8 cellular contexts compared by ENCODE assay signal in genomic region chr1:153881764-153882163, GRCh38. TPM values are rescaled to one million over a fixed set of nuclear protein-coding genes. Genes with fewer than 3 reads are reported as not detected.
A peak's percentile ranks its signal among the peaks of the same experiment; 100 is the strongest.
DNase-seq lines count a peak whose midpoint lies in the region; ATAC-seq and TF ChIP-seq lines count a peak whose summit lies in the region.

No MANE protein-coding gene starts in this region.

- H3K4me1 ChIP-seq in cardiac muscle cell (ENCODE audit: low read depth) (peaks cover 33% of the 10 kb centered on the region), right atrium auricular region (peaks cover 0 to 26% of the 10 kb centered on the region in 2 donors), aorta (ENCODE audit: control insufficient read depth in 1 of 2, insufficient read depth in 2 of 2, low read length in 2 of 2) (no peaks in the 10 kb centered on the region), mucosa of descending colon (ENCODE audit: low read depth) (peaks cover 38% of the 10 kb centered on the region)

- H3K4me3 ChIP-seq in cardiac muscle cell (no peak overlapping the region), right atrium auricular region (no peak overlapping the region), aorta (ENCODE audit: low read length in 2 of 2) (no peak overlapping the region), mucosa of descending colon (no peak overlapping the region)

- H3K9me3 ChIP-seq in cardiac muscle cell (ENCODE audit: low read depth) (no peaks in the 10 kb centered on the region), right atrium auricular region (no peaks in the 10 kb centered on the region), aorta (ENCODE audit: control insufficient read depth, low read length) (no peaks in the 10 kb centered on the region), mucosa of descending colon (no peaks in the 10 kb centered on the region)

- H3K27ac ChIP-seq in cardiac muscle cell (peak overlapping the region; percentile 27), right atrium auricular region (no peak overlapping the region), aorta (ENCODE audit: low read depth in 1 of 2, low read length in 2 of 2) (no peak overlapping the region)

- H3K36me3 ChIP-seq in cardiac muscle cell (no peaks in the 10 kb centered on the region), right atrium auricular region (no peaks in the 10 kb centered on the region), aorta (ENCODE audit: control insufficient read depth in 1 of 2, insufficient read depth in 2 of 2, low read length in 1 of 2) (no peaks in the 10 kb centered on the region), mucosa of descending colon (ENCODE audit: low read depth) (no peaks in the 10 kb centered on the region)

- TF ChIP-seq CTCF in cardiac muscle cell (IDR thresholded peaks at IDR 0.05; ENCODE audit: low read depth, low read length) (no peak), right atrium auricular region (IDR thresholded peaks at IDR 0.05) (no peak), mucosa of descending colon (IDR thresholded peaks at IDR 0.05) (no peak)

- peak; percentile 51 for ATAC-seq in aorta (ENCODE audit: low FRiP score)
- no peak for ATAC-seq in mucosa of descending colon

- intact Hi-C loops in cardiac septum (cut with DNase I) (loop anchor here (2.0 to 5.0 kb wide), 2 partner anchors 41 to 86 kb away; partner anchors contain the start of genes CREB3L4 and GATAD2B), aorta (cut with DNase I) (no loop called here), mucosa of descending colon (cut with DNase I, micrococcal nuclease) (no loop called here)

- 1 to 7% methylated on average over 9 of the region's 9 CpGs for WGBS in aorta, 2 donors

- DNase-seq in cardiac muscle cell (ENCODE audit: low read depth in 1 of 2, low spot score in 1 of 2), result peak in 1 of 2 donors; percentile 58
- DNase-seq in cardiac septum (ENCODE audit: low spot score), result no peak
- peak; percentile 26 for DNase-seq in RPMI7951 (ENCODE audit: low read depth)
- peak; percentile 18 for DNase-seq in right atrium auricular region (ENCODE audit: low spot score)
- peak in 1 of 2 donors; percentile 27 for DNase-seq in aorta
- DNase-seq in activated naive CD4-positive, alpha-beta T cell (lab: John Stamatoyannopoulos, UW), result no peak
- no peak for DNase-seq in mucosa of descending colon
- DNase-seq in inferior parietal cortex (ENCODE audit: extremely low spot score), result no peak

- H3K27me3 ChIP-seq in cardiac muscle cell, result no peaks in the 10 kb centered on the region
- no peaks in the 10 kb centered on the region for H3K27me3 ChIP-seq in right atrium auricular region
- H3K27me3 ChIP-seq in aorta (ENCODE audit: control insufficient read depth in 1 of 2, insufficient read depth in 2 of 2, low read length in 1 of 2), result no peaks in the 10 kb centered on the region

RNA-seq across cellular contexts. Expression of gene GATAD2B, which starts 41.0 kb away (rescaled TPM):
- 10.8 and 19.6 TPM in 2 replicates for total RNA-seq in cardiac muscle cell
- polyA plus RNA-seq in cardiac muscle cell, result 8.1 and 11.8 TPM in 2 replicates
- 45.7 TPM for total RNA-seq in cardiac septum
- total RNA-seq in RPMI7951 (2014; rRNA removed; shearing (Covaris generic)), result 5.1 and 7.3 TPM in 2 replicates
- total RNA-seq in right atrium auricular region, result 10 to 100 TPM; 18.7 to 32.7 TPM
- total RNA-seq in aorta, result 10 to 100 TPM; 52.3 to 67.8 TPM
- 1 to 10 TPM; 6.4 to 7.8 TPM for polyA plus RNA-seq in aorta
- total RNA-seq in mucosa of descending colon, result 10 to 100 TPM; 34.4 to 64.8 (median 36.3) TPM

Comparison
In these comparisons a context has a peak if more than half of its experiments do, and no peak if none do; other contexts are left out.
1. DNase-seq: peak in RPMI7951 (single experiment) and right atrium auricular region (single experiment); none in cardiac septum (single experiment), activated naive CD4-positive, alpha-beta T cell (0 of 4), mucosa of descending colon (0 of 3) and inferior parietal cortex (single experiment).